In the genomic region with DNA sequence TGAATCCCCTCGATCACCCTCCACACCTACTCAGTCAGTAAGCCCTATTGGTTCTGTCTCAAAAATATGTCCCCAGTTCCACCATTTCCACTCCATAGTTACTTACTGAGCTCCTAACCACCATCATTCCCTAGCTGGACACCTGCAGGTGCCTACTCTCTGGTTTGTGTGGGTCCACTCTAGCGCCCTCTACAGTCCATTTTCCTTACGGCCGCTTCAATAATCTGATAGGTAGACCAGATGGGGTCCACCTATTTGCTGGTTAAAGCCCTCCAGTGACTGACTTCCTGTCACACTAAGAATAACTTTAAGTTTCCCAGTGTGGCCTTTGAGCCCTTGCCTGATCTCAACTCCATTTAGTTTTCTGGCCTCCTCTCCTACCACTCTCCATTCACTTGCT, we compare ENCODE assay signal across 9 cellular contexts. TPM values are rescaled to one million over a fixed set of nuclear protein-coding genes. Genes with fewer than 3 reads are reported as not detected.
DNase-seq lines count a peak whose midpoint lies in the region; ATAC-seq and TF ChIP-seq lines count a peak whose summit lies in the region.
"Had no signal": no experiment of that assay in that cellular context is flagged by ENCODE, and none has a peak within 500 bp of the region (broad histone marks: within the 10 kb centered on the region; RNA-seq: fewer than 3 reads in every experiment).

No MANE protein-coding gene starts in this region.

- no peak overlapping the region for H3K4me3 Mint-ChIP-seq in osteocyte (ENCODE audit: unreplicated experiment)

- peaks cover 10% of the 10 kb centered on the region for H3K4me1 ChIP-seq in Karpas-422 (ENCODE audit: low read length)
- H3K4me1 ChIP-seq in PC-9 (replicated peaks; ENCODE audit: insufficient read depth) = peaks cover 29% of the 10 kb centered on the region

- POLR2A ChIA-PET in PC-9 (lab: Charles Lee; ENCODE audit: unreplicated experiment) = no interaction called here

- no peaks in the 10 kb centered on the region for H3K36me3 Mint-ChIP-seq in osteocyte (ENCODE audit: unreplicated experiment)

- no peak overlapping the region for H3K27ac Mint-ChIP-seq in osteocyte (ENCODE audit: unreplicated experiment)

- no peak overlapping the region for H3K9ac ChIP-seq in Karpas-422 (ENCODE audit: low read length)

- TF ChIP-seq CTCF in GM12873 (IDR thresholded peaks at IDR 0.05; ENCODE audit: insufficient read depth, low read depth, low read length, missing control alignments) (peak; percentile 57), osteocyte (IDR thresholded peaks at IDR 0.05) (peak; percentile 21), PC-9 (conservative IDR thresholded peaks at IDR 0.05) (no peak)

- ATAC-seq in HG03439 (IDR thresholded peaks at IDR 0.05; ENCODE audit: unreplicated experiment) = no peak

- H3K9me3 ChIP-seq in Karpas-422 (ENCODE audit: low read length) (no peaks in the 10 kb centered on the region), PC-9 (ENCODE audit: insufficient read depth, low read depth) (no peaks in the 10 kb centered on the region)
- H3K9me3 ChIP-seq: heart left ventricle had no signal

- H3K4me2 ChIP-seq in Karpas-422 (ENCODE audit: low read depth, low read length, poor library complexity, severe bottlenecking) = no peak overlapping the region
- H3K4me2 ChIP-seq in PC-9 = no peak overlapping the region

- H3K27me3 ChIP-seq in Karpas-422 (ENCODE audit: low read length) (no peaks in the 10 kb centered on the region), PC-9 (ENCODE audit: insufficient read depth, low read depth) (no peaks in the 10 kb centered on the region)

- H3F3A ChIP-seq in PC-9 (ENCODE audit: insufficient read depth, low read depth) = peaks cover 26% of the 10 kb centered on the region

- CTCF ChIA-PET in PC-9 (lab: Charles Lee) = no interaction called here

- H2AFZ ChIP-seq in Karpas-422 (ENCODE audit: low read length) (no peak overlapping the region), PC-9 (no peak overlapping the region)

- no peaks in the 10 kb centered on the region for H3K36me3 ChIP-seq in Karpas-422 (ENCODE audit: insufficient read depth, low read length)
- no peaks in the 10 kb centered on the region for H3K36me3 ChIP-seq in PC-9 (ENCODE audit: low read depth)
- H3K36me3 ChIP-seq: heart left ventricle had no signal

- H3K9me3 Mint-ChIP-seq in osteocyte (ENCODE audit: unreplicated experiment) = no peaks in the 10 kb centered on the region

- no peaks in the 10 kb centered on the region for H3K79me2 ChIP-seq in Karpas-422 (ENCODE audit: low read length)
- H3K79me2 ChIP-seq in PC-9 (ENCODE audit: low read depth) = no peaks in the 10 kb centered on the region

- BruUV-seq in PC-9 (replicated peaks; lab: Mats Ljungman, UMichigan) = no TSS peak

- H3K27ac ChIP-seq in Karpas-422 (ENCODE audit: low read length) (no peak overlapping the region), caudate nucleus (ENCODE audit: low read depth, low read length) (peak overlapping the region; percentile 50), PC-9 (no peak overlapping the region)

- DNase-seq in Karpas-422 (peak; percentile 80), caudate nucleus (lab: John Stamatoyannopoulos, UW) (no peak), osteocyte (ENCODE audit: extremely low spot score, unreplicated experiment) (no peak), cerebellar nuclear complex (lab: John Stamatoyannopoulos, UW) (no peak), PC-9 (no peak)
- DNase-seq: activated naive CD4-positive, alpha-beta T cell treated with anti-CD3 and anti-CD28 coated beads, Interleukin-2, amount 50 U/mL, for 16 hours had no signal

- peaks cover 48% of the 10 kb centered on the region for H3K4me1 Mint-ChIP-seq in osteocyte (ENCODE audit: unreplicated experiment)

- intact Hi-C loops in PC-9 (cut with micrococcal nuclease; ENCODE audit: unreplicated experiment) = no loop called here

- no peaks in the 10 kb centered on the region for H4K20me1 ChIP-seq in Karpas-422 (ENCODE audit: insufficient read depth, low read depth, low read length)
- no peaks in the 10 kb centered on the region for H4K20me1 ChIP-seq in PC-9 (ENCODE audit: insufficient read depth)

- H3K4me3 ChIP-seq in Karpas-422 (ENCODE audit: low read length) (no peak overlapping the region), PC-9 (no peak overlapping the region)
- H3K4me3 ChIP-seq: heart left ventricle had no signal

- H3K9me2 ChIP-seq in Karpas-422 (replicated peaks; ENCODE audit: insufficient read depth, low read length) = no peaks in the 10 kb centered on the region
- H3K9me2 ChIP-seq in PC-9 (ENCODE audit: insufficient read depth) = no peaks in the 10 kb centered on the region

- peaks cover 2% of the 10 kb centered on the region for H3K27me3 Mint-ChIP-seq in osteocyte (ENCODE audit: unreplicated experiment)

RNA-seq across cellular contexts. Expression of a gene that starts 5.0 kb away (rescaled TPM):
- not detected in 2 replicates for total RNA-seq in Karpas-422 (2014; rRNA removed; shearing (Covaris generic); ENCODE audit: low replicate concordance)
- total RNA-seq in osteocyte = 6.5 and 7.8 TPM in 2 replicates
- total RNA-seq in PC-9 (2021) = 1.7 and 2.9 TPM in 2 replicates

RNA-seq across cellular contexts. Expression of a gene that starts 44.6 kb away (rescaled TPM):
- 11.5 and 22.3 TPM in 2 replicates for total RNA-seq in Karpas-422 (2014; rRNA removed; shearing (Covaris generic); ENCODE audit: low replicate concordance)
- total RNA-seq in osteocyte = 18.0 and 19.2 TPM in 2 replicates
- 24.4 and 24.8 TPM in 2 replicates for total RNA-seq in PC-9 (2021)
